In the genomic region with DNA sequence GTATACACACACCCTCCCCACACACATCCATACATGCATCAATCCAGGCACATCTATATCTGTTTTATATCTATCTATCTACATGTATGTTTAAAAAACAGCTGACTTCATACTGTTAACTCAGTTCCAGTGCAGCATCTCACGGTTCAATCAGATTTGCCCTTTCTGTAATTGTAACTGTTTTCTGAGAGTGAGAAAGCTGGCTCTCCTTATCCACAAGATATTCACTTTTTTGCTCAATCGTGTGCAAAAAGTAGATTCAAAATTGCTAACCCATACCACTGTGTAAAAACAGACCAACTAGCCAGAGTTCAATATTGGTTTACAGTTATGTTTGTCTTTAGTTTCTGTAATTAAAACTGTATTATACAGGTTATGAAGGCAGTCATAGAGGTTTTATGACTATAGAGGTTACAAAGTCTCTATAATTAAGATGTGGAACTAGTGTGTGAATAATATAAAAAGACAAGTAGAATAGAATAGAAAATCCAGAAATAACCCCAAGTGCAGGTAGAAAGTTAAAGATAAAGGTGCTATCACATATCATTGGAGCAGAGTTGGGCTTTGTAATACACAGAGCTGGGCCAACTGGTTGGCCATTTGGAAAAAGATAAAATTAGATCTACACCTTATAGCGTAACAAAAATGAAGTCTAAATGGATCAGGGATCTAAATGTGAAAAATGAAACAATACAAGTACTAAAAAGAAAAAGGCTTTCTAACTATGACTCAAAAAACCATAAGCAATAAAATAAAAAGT, we compare ENCODE assay signal across 1 cellular context.
TF ChIP-seq lines count a peak whose summit lies in the region.

No MANE protein-coding gene starts in this region.

TF ChIP-seq in HCT116, 20 proteins besides CTCF, POLR2A, EP300 and RAD21 (continued from another document):
- TF ChIP-seq, protein P1, sequence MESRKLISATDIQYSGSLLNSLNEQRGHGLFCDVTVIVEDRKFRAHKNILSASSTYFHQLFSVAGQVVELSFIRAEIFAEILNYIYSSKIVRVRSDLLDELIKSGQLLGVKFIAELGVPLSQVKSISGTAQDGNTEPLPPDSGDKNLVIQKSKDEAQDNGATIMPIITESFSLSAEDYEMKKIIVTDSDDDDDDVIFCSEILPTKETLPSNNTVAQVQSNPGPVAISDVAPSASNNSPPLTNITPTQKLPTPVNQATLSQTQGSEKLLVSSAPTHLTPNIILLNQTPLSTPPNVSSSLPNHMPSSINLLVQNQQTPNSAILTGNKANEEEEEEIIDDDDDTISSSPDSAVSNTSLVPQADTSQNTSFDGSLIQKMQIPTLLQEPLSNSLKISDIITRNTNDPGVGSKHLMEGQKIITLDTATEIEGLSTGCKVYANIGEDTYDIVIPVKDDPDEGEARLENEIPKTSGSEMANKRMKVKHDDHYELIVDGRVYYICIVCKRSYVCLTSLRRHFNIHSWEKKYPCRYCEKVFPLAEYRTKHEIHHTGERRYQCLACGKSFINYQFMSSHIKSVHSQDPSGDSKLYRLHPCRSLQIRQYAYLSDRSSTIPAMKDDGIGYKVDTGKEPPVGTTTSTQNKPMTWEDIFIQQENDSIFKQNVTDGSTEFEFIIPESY (IDR thresholded peaks at IDR 0.05; ENCODE audit: extremely low read depth, insufficient replicate concordance, low read length), result no peak
- TF ChIP-seq EZH2 (IDR thresholded peaks at IDR 0.05) (no peak), ZNF274 (IDR thresholded peaks at IDR 0.05; ENCODE audit: low read depth, low read length) (no peak), CBX3 (IDR thresholded peaks at IDR 0.05; ENCODE audit: low read depth) (no peak), EGR1 (IDR thresholded peaks at IDR 0.05; ENCODE audit: low read depth) (no peak), YY1 (IDR thresholded peaks at IDR 0.05; ENCODE audit: extremely low read depth, insufficient replicate concordance, low read depth, low read length) (no peak)
- TF ChIP-seq, protein P2, sequence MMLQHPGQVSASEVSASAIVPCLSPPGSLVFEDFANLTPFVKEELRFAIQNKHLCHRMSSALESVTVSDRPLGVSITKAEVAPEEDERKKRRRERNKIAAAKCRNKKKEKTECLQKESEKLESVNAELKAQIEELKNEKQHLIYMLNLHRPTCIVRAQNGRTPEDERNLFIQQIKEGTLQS (IDR thresholded peaks at IDR 0.05), result no peak
- TF ChIP-seq, protein P3, sequence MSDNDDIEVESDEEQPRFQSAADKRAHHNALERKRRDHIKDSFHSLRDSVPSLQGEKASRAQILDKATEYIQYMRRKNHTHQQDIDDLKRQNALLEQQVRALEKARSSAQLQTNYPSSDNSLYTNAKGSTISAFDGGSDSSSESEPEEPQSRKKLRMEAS (IDR thresholded peaks at IDR 0.05), result no peak
